ENCODE assay signal across 9 cellular contexts in the genomic region with DNA sequence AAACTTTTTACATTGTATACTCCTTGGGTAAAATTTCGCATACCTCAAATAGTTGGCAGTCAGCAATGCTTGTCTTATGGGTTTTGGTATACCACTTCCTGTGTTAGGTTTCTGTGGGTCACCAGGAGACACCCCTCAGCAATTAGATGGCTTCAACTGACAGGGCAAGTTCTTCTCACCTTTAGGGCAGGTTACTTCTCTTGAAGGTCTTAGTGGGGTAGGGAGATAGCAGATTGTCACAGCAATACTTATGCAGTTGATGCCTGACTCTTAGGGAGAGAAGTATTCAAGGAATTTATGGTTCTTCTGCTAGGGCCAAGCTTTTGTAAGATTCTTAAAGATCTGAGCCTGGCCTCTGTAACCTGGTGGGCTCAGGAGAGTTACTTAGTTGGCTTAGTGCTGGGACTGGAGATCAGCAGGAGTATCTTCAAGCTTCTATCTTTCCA. TPM values are rescaled to one million over a fixed set of nuclear protein-coding genes. Genes with fewer than 3 reads are reported as not detected.
DNase-seq lines count a peak whose midpoint lies in the region; ATAC-seq and TF ChIP-seq lines count a peak whose summit lies in the region.
"Had no signal": no experiment of that assay in that cellular context is flagged by ENCODE, and none has a peak within 500 bp of the region (broad histone marks: within the 10 kb centered on the region; RNA-seq: fewer than 3 reads in every experiment).

No MANE protein-coding gene starts in this region.

- H3K4me1 ChIP-seq in NT2/D1 (ENCODE audit: insufficient read depth, insufficient read length) (no peaks in the 10 kb centered on the region), right cardiac atrium (ENCODE audit: control insufficient read depth, insufficient read depth, low read length) (peaks cover 5% of the 10 kb centered on the region), HAP-1 (peaks cover 23% of the 10 kb centered on the region)

- in situ Hi-C loops in HAP-1 (cut with MboI; ENCODE audit: low sequenced_read_pairs), result no loop called here

- intact Hi-C loops in right cardiac atrium (cut with DNase I), result no loop called here

- H3K4me3 ChIP-seq in NT2/D1 (ENCODE audit: insufficient read length, low read depth) (no peak overlapping the region), epithelial cell of esophagus (ENCODE audit: low read length) (no peak overlapping the region), right cardiac atrium (ENCODE audit: low read length) (no peak overlapping the region), HAP-1 (no peak overlapping the region)
- H3K4me3 ChIP-seq: Peyer's patch had no signal

- H3K9me3 ChIP-seq in NT2/D1 (ENCODE audit: insufficient read depth, low read length), result no peaks in the 10 kb centered on the region
- H3K9me3 ChIP-seq in right cardiac atrium (ENCODE audit: control insufficient read depth, low read length), result no peaks in the 10 kb centered on the region
- H3K9me3 ChIP-seq in HAP-1, result no peaks in the 10 kb centered on the region
- H3K9me3 ChIP-seq: Peyer's patch had no signal

- no peak overlapping the region for H3K9ac ChIP-seq in NT2/D1 (ENCODE audit: insufficient read length, low read depth)

- ATAC-seq in right cardiac atrium, result no peak

- peak; percentile 16 for DNase-seq in GM03348 (ENCODE audit: low spot score)
- peak; percentile 83 for DNase-seq in H4 (ENCODE audit: low spot score)
- peak; percentile 16 for DNase-seq in NT2/D1 (ENCODE audit: low read depth, low spot score)
- DNase-seq in epithelial cell of esophagus (ENCODE audit: low read depth), result peak; percentile 14
- no peak for DNase-seq in right cardiac atrium
- DNase-seq in SHP77 (lab: John Stamatoyannopoulos, UW), result no peak
- DNase-seq in HAP-1 (ENCODE audit: low spot score in 2 of 2), result no peak
- DNase-seq in activated CD4-positive, CD25-positive, alpha-beta regulatory T cell treated with anti-CD3 and anti-CD28 coated beads, Interleukin-2, amount 50 U/mL, for 72 hours, result no peak

- no peak overlapping the region for H3K27ac ChIP-seq in right cardiac atrium (ENCODE audit: low read length)
- H3K27ac ChIP-seq: Peyer's patch had no signal

- 80% methylated on average over 1 of the region's 1 CpG for WGBS in right cardiac atrium

- H3K36me3 ChIP-seq in NT2/D1 (ENCODE audit: insufficient read depth, insufficient read length, low read length) (no peaks in the 10 kb centered on the region), HAP-1 (replicated peaks) (no peaks in the 10 kb centered on the region)
- H3K36me3 ChIP-seq: Peyer's patch had no signal

- no peaks in the 10 kb centered on the region for H3K27me3 ChIP-seq in NT2/D1 (ENCODE audit: insufficient read depth, insufficient read length)
- H3K27me3 ChIP-seq in right cardiac atrium (ENCODE audit: control insufficient read depth, insufficient read depth), result no peaks in the 10 kb centered on the region
- H3K27me3 ChIP-seq in HAP-1 (ENCODE audit: low read depth), result no peaks in the 10 kb centered on the region
- H3K27me3 ChIP-seq: Peyer's patch had no signal

- no peak for TF ChIP-seq CTCF in epithelial cell of esophagus (IDR thresholded peaks at IDR 0.05; ENCODE audit: insufficient read depth, low read depth, low read length, missing control alignments)

RNA-seq across cellular contexts. Expression of a gene that starts 42.9 kb away (rescaled TPM):
- 17.0 and 25.1 TPM in 2 replicates for total RNA-seq in H4 (2014; rRNA removed; shearing (Covaris generic))
- total RNA-seq in right cardiac atrium, result 10 to 100 TPM; 49.0 to 54.8 (median 53.1) TPM
- 16.9 TPM for polyA plus RNA-seq in right cardiac atrium

Comparison
In these comparisons a context has a peak if more than half of its experiments do, and no peak if none do; other contexts are left out.
1. DNase-seq: peak in GM03348 (single experiment), H4 (single experiment), NT2/D1 (single experiment) and epithelial cell of esophagus (single experiment); none in right cardiac atrium (0 of 3), SHP77 (0 of 2), HAP-1 (0 of 2) and activated CD4-positive, CD25-positive, alpha-beta regulatory T cell treated with anti-CD3 and anti-CD28 coated beads, Interleukin-2, amount 50 U/mL, for 72 hours (single experiment).